In the genomic region with DNA sequence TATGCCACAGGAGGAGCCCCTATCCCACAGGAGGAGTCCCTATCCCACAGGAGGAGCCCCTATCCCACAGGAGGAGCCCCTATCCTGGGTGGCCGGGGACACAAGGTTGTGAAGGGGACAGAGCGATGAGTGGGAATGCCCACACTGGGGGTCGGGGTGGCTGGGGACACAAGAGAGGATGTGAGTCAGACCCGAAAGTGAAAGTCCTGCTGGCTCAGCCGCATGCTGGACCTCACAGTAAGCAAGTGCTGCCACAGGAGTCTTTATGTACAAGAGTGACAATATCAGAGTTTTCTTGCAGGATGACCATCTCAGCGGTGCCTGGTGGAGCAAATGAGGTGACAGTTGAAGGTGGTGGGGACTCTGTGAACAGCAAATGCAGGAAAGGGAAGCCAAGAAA, we compare ENCODE assay signal across 8 cellular contexts.
DNase-seq lines count a peak whose midpoint lies in the region; ATAC-seq and TF ChIP-seq lines count a peak whose summit lies in the region.

No MANE protein-coding gene starts in this region.

- no peaks in the 10 kb centered on the region for H3F3A ChIP-seq in Loucy (ENCODE audit: low read depth)

- H3K27me3 ChIP-seq in Loucy (ENCODE audit: insufficient read depth, low read length, poor library complexity, severe bottlenecking) (no peaks in the 10 kb centered on the region), brain microvascular endothelial cell (replicated peaks) (no peaks in the 10 kb centered on the region), skeletal muscle satellite cell (ENCODE audit: control insufficient read depth, insufficient read depth, low read length) (peaks cover 5% of the 10 kb centered on the region)

- H2AFZ ChIP-seq in Loucy (ENCODE audit: low read length), result no peak overlapping the region

- no peaks in the 10 kb centered on the region for H3K79me2 ChIP-seq in Loucy (ENCODE audit: insufficient read depth, low read length)

- H3K36me3 ChIP-seq in Loucy (ENCODE audit: insufficient read depth, low read length), result no peaks in the 10 kb centered on the region
- no peaks in the 10 kb centered on the region for H3K36me3 ChIP-seq in brain microvascular endothelial cell (replicated peaks)
- H3K36me3 ChIP-seq in skeletal muscle satellite cell (ENCODE audit: insufficient read depth, low read length), result no peaks in the 10 kb centered on the region

- peaks cover 2% of the 10 kb centered on the region for H3K4me1 ChIP-seq in Loucy (ENCODE audit: insufficient read depth, low read length, poor library complexity, severe bottlenecking)
- no peaks in the 10 kb centered on the region for H3K4me1 ChIP-seq in skeletal muscle satellite cell (ENCODE audit: control insufficient read depth, insufficient read depth, low read length)

- in situ Hi-C loops in brain microvascular endothelial cell (cut with HindIII; ENCODE audit: low pct_ligation_motif_present, low sequenced_read_pairs), result no loop called here

- peaks cover 5% of the 10 kb centered on the region; the same call in 1 of the 2 replicates for H3K9me3 ChIP-seq in Loucy (ENCODE audit: insufficient read depth, low read depth, low read length)
- no peaks in the 10 kb centered on the region for H3K9me3 ChIP-seq in skeletal muscle satellite cell (replicated peaks; ENCODE audit: low read length)

- no peak overlapping the region for H3K9ac ChIP-seq in Loucy (ENCODE audit: low read depth, low read length, poor library complexity, severe bottlenecking)
- H3K9ac ChIP-seq in skeletal muscle satellite cell (ENCODE audit: low read depth, low read length), result no peak overlapping the region

- TF ChIP-seq CTCF in GM10266 (IDR thresholded peaks at IDR 0.05; ENCODE audit: control insufficient read depth, insufficient read depth, low read depth, missing control alignments), result no peak
- no peak for TF ChIP-seq CTCF in Loucy (conservative IDR thresholded peaks at IDR 0.05; ENCODE audit: low read length)
- TF ChIP-seq CTCF in brain microvascular endothelial cell (IDR thresholded peaks at IDR 0.05; ENCODE audit: low read depth, low read length, missing control alignments), result no peak

- H4K20me1 ChIP-seq in Loucy (ENCODE audit: insufficient read depth, low read length, poor library complexity, severe bottlenecking), result no peaks in the 10 kb centered on the region

- peak overlapping the region; percentile 45 for H3K4me3 ChIP-seq in Loucy (ENCODE audit: low read length, poor library complexity, severe bottlenecking)
- peak overlapping the region; percentile 33 for H3K4me3 ChIP-seq in brain microvascular endothelial cell (ENCODE audit: low read depth, low read length)
- H3K4me3 ChIP-seq in skeletal muscle satellite cell (ENCODE audit: low read length), result peak overlapping the region; percentile 42

- H3K27ac ChIP-seq in brain microvascular endothelial cell, result no peak overlapping the region

- DNase-seq in GM10266 (ENCODE audit: extremely low spot score), result peak; percentile 81
- peak; percentile 55 for DNase-seq in brain microvascular endothelial cell
- no peak for DNase-seq in COR-L47 (lab: John Stamatoyannopoulos, UW)
- no peak for DNase-seq in NCI-H345 treated with DMSO at 0.1 percent for 48 hours (lab: John Stamatoyannopoulos, UW; ENCODE audit: unreplicated experiment)
- no peak for DNase-seq in amygdala (lab: John Stamatoyannopoulos, UW)

- peak; percentile 74 for ATAC-seq in GM21390 (IDR thresholded peaks at IDR 0.05; ENCODE audit: unreplicated experiment)

- H3K4me2 ChIP-seq in Loucy (ENCODE audit: low read depth, low read length, poor library complexity, severe bottlenecking), result peak overlapping the region; percentile 41
- H3K4me2 ChIP-seq in skeletal muscle satellite cell (ENCODE audit: low read length), result peak overlapping the region; percentile 24

- no peaks in the 10 kb centered on the region for H3K9me2 ChIP-seq in Loucy (replicated peaks; ENCODE audit: low read depth, low read length)

Comparison
In these comparisons a context has a peak if more than half of its experiments do, and no peak if none do; other contexts are left out.
1. DNase-seq: peak in GM10266 (single experiment) and brain microvascular endothelial cell (single experiment); none in COR-L47 (single experiment), NCI-H345 treated with DMSO at 0.1 percent for 48 hours (single experiment) and amygdala (0 of 56).
2. Peak in every context shown above with its lines, with median percentiles within 50 percentile points of each other: H3K4me3 ChIP-seq.